In genomic region chr1:34188418-34188817, GRCh38 we compare ENCODE assay signal across 17 cellular contexts. TPM values are rescaled to one million over a fixed set of nuclear protein-coding genes. Genes with fewer than 3 reads are reported as not detected.
DNase-seq lines count a peak whose midpoint lies in the region; ATAC-seq and TF ChIP-seq lines count a peak whose summit lies in the region.
"Had no signal": no experiment of that assay in that cellular context is flagged by ENCODE, and none has a peak within 500 bp of the region (broad histone marks: within the 10 kb centered on the region; RNA-seq: fewer than 3 reads in every experiment).

No MANE protein-coding gene starts in this region.

- peaks cover 2% of the 10 kb centered on the region for H3K36me3 Mint-ChIP-seq in activated naive CD8-positive, alpha-beta T cell treated with anti-CD3 and anti-CD28 coated beads, Interleukin-2, amount 50 U/mL, for 24 hours (ENCODE audit: low read depth)
- no peaks in the 10 kb centered on the region for H3K36me3 Mint-ChIP-seq in activated naive CD8-positive, alpha-beta T cell treated with anti-CD3 and anti-CD28 coated beads for 36 hours
- H3K36me3 Mint-ChIP-seq: CD8-positive, alpha-beta memory T cell had no signal

- no peak overlapping the region for H3K4me3 Mint-ChIP-seq in activated naive CD8-positive, alpha-beta T cell treated with anti-CD3 and anti-CD28 coated beads, Interleukin-2, amount 50 U/mL, for 24 hours
- no peak overlapping the region for H3K4me3 Mint-ChIP-seq in activated naive CD8-positive, alpha-beta T cell treated with anti-CD3 and anti-CD28 coated beads for 36 hours
- H3K4me3 Mint-ChIP-seq: HFFc6 had no signal

- intact Hi-C loops in sigmoid colon (cut with DNase I) = no loop called here

- TF ChIP-seq EP300 in sigmoid colon (IDR thresholded peaks at IDR 0.05) = no peak

- no peak for DNase-seq in activated naive CD8-positive, alpha-beta T cell treated with anti-CD3 and anti-CD28 coated beads, Interleukin-2, amount 50 U/mL, for 24 hours
- DNase-seq in activated naive CD8-positive, alpha-beta T cell treated with anti-CD3 and anti-CD28 coated beads for 36 hours = no peak
- peak; percentile 97 for DNase-seq in NT2/D1 (ENCODE audit: low read depth, low spot score)
- DNase-seq in foreskin keratinocyte = no peak
- peak; percentile 21 for DNase-seq in sigmoid colon
- no peak for DNase-seq in G401 (ENCODE audit: low spot score)
- DNase-seq: CD8-positive, alpha-beta memory T cell; DMS 273 treated with DMSO at 0.1 percent for 48 hours; HFFc6; NCI-H1436; NCI-H2081; PC-9; SK-N-SH had no signal

- TF ChIP-seq POLR2A in sigmoid colon (IDR thresholded peaks at IDR 0.05) = no peak

- no peak overlapping the region for H3K27ac Mint-ChIP-seq in activated naive CD8-positive, alpha-beta T cell treated with anti-CD3 and anti-CD28 coated beads, Interleukin-2, amount 50 U/mL, for 24 hours
- no peak overlapping the region for H3K27ac Mint-ChIP-seq in activated naive CD8-positive, alpha-beta T cell treated with anti-CD3 and anti-CD28 coated beads for 36 hours
- H3K27ac Mint-ChIP-seq: CD8-positive, alpha-beta memory T cell; HFFc6 had no signal

- in situ Hi-C loops in G401 (cut with HindIII; ENCODE audit: low sequenced_read_pairs) = no loop called here

- peaks cover 7% of the 10 kb centered on the region for H3K9me3 Mint-ChIP-seq in activated naive CD8-positive, alpha-beta T cell treated with anti-CD3 and anti-CD28 coated beads, Interleukin-2, amount 50 U/mL, for 24 hours
- H3K9me3 Mint-ChIP-seq in activated naive CD8-positive, alpha-beta T cell treated with anti-CD3 and anti-CD28 coated beads for 36 hours = peaks cover 7% of the 10 kb centered on the region

- H3K27me3 ChIP-seq in NT2/D1 (ENCODE audit: insufficient read depth, insufficient read length) (peaks cover 10% of the 10 kb centered on the region), foreskin keratinocyte (peaks cover 12% of the 10 kb centered on the region), sigmoid colon (peaks cover 0 to 28% (median 0%) of the 10 kb centered on the region in 3 donors)
- H3K27me3 ChIP-seq: BLaER1 had no signal

- H3K4me1 Mint-ChIP-seq in activated naive CD8-positive, alpha-beta T cell treated with anti-CD3 and anti-CD28 coated beads, Interleukin-2, amount 50 U/mL, for 24 hours = no peaks in the 10 kb centered on the region
- H3K4me1 Mint-ChIP-seq in activated naive CD8-positive, alpha-beta T cell treated with anti-CD3 and anti-CD28 coated beads for 36 hours = peaks cover 8% of the 10 kb centered on the region
- H3K4me1 Mint-ChIP-seq: CD8-positive, alpha-beta memory T cell had no signal

- H3K4me3 ChIP-seq in NT2/D1 (ENCODE audit: insufficient read length, low read depth) = no peak overlapping the region
- H3K4me3 ChIP-seq in sigmoid colon = no peak overlapping the region
- H3K4me3 ChIP-seq: BLaER1, PC-9 had no signal

- H3K9ac ChIP-seq in NT2/D1 (ENCODE audit: insufficient read length, low read depth) = no peak overlapping the region
- H3K9ac ChIP-seq: BLaER1, SK-N-SH had no signal

- H3K27ac ChIP-seq in foreskin keratinocyte = no peak overlapping the region
- no peak overlapping the region for H3K27ac ChIP-seq in sigmoid colon
- H3K27ac ChIP-seq: 22Rv1, BLaER1, PC-9 had no signal

- peak; percentile 36 for ATAC-seq in activated naive CD8-positive, alpha-beta T cell treated with anti-CD3 and anti-CD28 coated beads, Interleukin-2, amount 50 U/mL, for 24 hours
- ATAC-seq in foreskin keratinocyte = peak; percentile 52
- ATAC-seq in HG03097 (IDR thresholded peaks at IDR 0.05; ENCODE audit: low FRiP score, unreplicated experiment) = no peak
- no peak for ATAC-seq in HG03378 (IDR thresholded peaks at IDR 0.05; ENCODE audit: unreplicated experiment)

- no peaks in the 10 kb centered on the region for H3K36me3 ChIP-seq in NT2/D1 (ENCODE audit: insufficient read depth, insufficient read length, low read length)
- no peaks in the 10 kb centered on the region for H3K36me3 ChIP-seq in sigmoid colon
- H3K36me3 ChIP-seq: BLaER1 had no signal

- H3K4me1 ChIP-seq in NT2/D1 (ENCODE audit: insufficient read depth, insufficient read length) (peaks cover 18% of the 10 kb centered on the region), foreskin keratinocyte (no peaks in the 10 kb centered on the region), sigmoid colon (no peaks in the 10 kb centered on the region)
- H3K4me1 ChIP-seq: BLaER1 had no signal

- 14 to 36% methylated on average over 8 of the region's 8 CpGs for WGBS in sigmoid colon, 2 donors

- H3K9me3 ChIP-seq in NT2/D1 (ENCODE audit: insufficient read depth, low read length) = peaks cover 24% of the 10 kb centered on the region
- H3K9me3 ChIP-seq in sigmoid colon = peaks cover 0 to 6% (median 2%) of the 10 kb centered on the region in 4 donors
- H3K9me3 ChIP-seq: SK-N-SH had no signal

- TF ChIP-seq CTCF in foreskin keratinocyte (conservative IDR thresholded peaks at IDR 0.05) (no peak), sigmoid colon (IDR thresholded peaks at IDR 0.05) (no peak)

- H3K27me3 Mint-ChIP-seq in activated naive CD8-positive, alpha-beta T cell treated with anti-CD3 and anti-CD28 coated beads, Interleukin-2, amount 50 U/mL, for 24 hours = peaks cover 34% of the 10 kb centered on the region
- peaks cover 38% of the 10 kb centered on the region for H3K27me3 Mint-ChIP-seq in activated naive CD8-positive, alpha-beta T cell treated with anti-CD3 and anti-CD28 coated beads for 36 hours

RNA-seq across cellular contexts. Expression of gene C1orf94, which starts 11.7 kb away (rescaled TPM):
- total RNA-seq in activated naive CD8-positive, alpha-beta T cell treated with anti-CD3 and anti-CD28 coated beads for 36 hours = not detected
- not detected in 2 replicates for total RNA-seq in foreskin keratinocyte
- polyA plus RNA-seq in foreskin keratinocyte = not detected in 2 replicates
- total RNA-seq in sigmoid colon = not detected
- polyA plus RNA-seq in sigmoid colon = not detected
- total RNA-seq in G401 (2014; rRNA removed; shearing (Covaris generic)) = not detected in 2 replicates
- total RNA-seq: CD8-positive, alpha-beta memory T cell; HFFc6; PC-9 had no signal
- polyA plus RNA-seq: CD8-positive, alpha-beta memory T cell; SK-N-SH had no signal

RNA-seq across cellular contexts. Expression of gene CSMD2, which starts 23.4 kb away (rescaled TPM):
- total RNA-seq in activated naive CD8-positive, alpha-beta T cell treated with anti-CD3 and anti-CD28 coated beads for 36 hours = not detected
- total RNA-seq in foreskin keratinocyte = 1.9 and 3.5 TPM in 2 replicates
- 1.1 and 1.4 TPM in 2 replicates for polyA plus RNA-seq in foreskin keratinocyte
- total RNA-seq in sigmoid colon = under 1 TPM; under 0.01 to 0.83 (median 0.22) TPM
- under 1 TPM; under 0.01 to 0.25 (median under 0.01) TPM for polyA plus RNA-seq in sigmoid colon
- total RNA-seq in G401 (2014; rRNA removed; shearing (Covaris generic)) = not detected in 2 replicates
- total RNA-seq: CD8-positive, alpha-beta memory T cell; PC-9 had no signal
- polyA plus RNA-seq: CD8-positive, alpha-beta memory T cell; SK-N-SH had no signal

Comparison
In these comparisons a context has a peak if more than half of its experiments do, and no peak if none do; other contexts are left out.
1. ATAC-seq: peak in activated naive CD8-positive, alpha-beta T cell treated with anti-CD3 and anti-CD28 coated beads, Interleukin-2, amount 50 U/mL, for 24 hours (single experiment) and foreskin keratinocyte (single experiment); none in HG03097 (single experiment) and HG03378 (single experiment).
2. DNase-seq: peak in NT2/D1 (single experiment) and sigmoid colon (single experiment); none in activated naive CD8-positive, alpha-beta T cell treated with anti-CD3 and anti-CD28 coated beads, Interleukin-2, amount 50 U/mL, for 24 hours (single experiment), activated naive CD8-positive, alpha-beta T cell treated with anti-CD3 and anti-CD28 coated beads for 36 hours (single experiment), foreskin keratinocyte (0 of 2) and G401 (single experiment).